Comparison of ENCODE assay signal across 6 cellular contexts in the genomic region with DNA sequence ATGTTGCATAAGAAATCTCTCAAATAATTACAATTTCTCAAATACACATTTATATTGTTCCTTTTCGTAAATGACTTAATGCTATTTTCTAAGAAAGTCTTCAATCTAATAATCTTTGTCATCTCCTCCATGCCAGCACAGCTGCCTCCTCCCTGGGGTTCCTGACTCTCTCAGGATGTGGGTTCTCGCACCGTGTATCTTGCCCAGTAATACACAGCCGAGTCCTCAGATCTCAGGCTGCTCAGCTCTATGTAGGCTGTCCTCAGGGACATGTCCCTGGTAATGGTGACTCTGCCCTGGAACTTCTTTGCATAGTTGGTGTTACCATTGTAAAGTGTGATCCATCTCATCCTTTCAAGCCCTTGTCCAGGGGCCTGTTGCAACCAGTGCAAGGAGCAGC.
DNase-seq lines count a peak whose midpoint lies in the region; ATAC-seq and TF ChIP-seq lines count a peak whose summit lies in the region.
"Not testable (repeated sequence)": the region's sequence is repeated elsewhere in the genome, so short reads cannot be mapped to it uniquely, and the experiment has no call there.

No MANE protein-coding gene starts in this region.

- not testable (repeated sequence) for H3K9me3 ChIP-seq in DND-41 (ENCODE audit: insufficient read depth, low read length, severe bottlenecking); naive thymus-derived CD4-positive, alpha-beta T cell (ENCODE audit: control insufficient read depth in 2 of 3, low read length in 3 of 3)

- not testable (repeated sequence) for H3K4me3 ChIP-seq in DND-41 (ENCODE audit: low read depth in 1 of 2, low read length in 2 of 2); naive thymus-derived CD4-positive, alpha-beta T cell (ENCODE audit: low read length)

- peaks cover 60% of the 10 kb centered on the region for H3K4me1 ChIP-seq in DND-41 (ENCODE audit: insufficient read depth, low read length)
- H3K4me1 ChIP-seq in naive thymus-derived CD4-positive, alpha-beta T cell (ENCODE audit: control insufficient read depth in 2 of 2, insufficient read depth in 2 of 2, low read length in 2 of 2): not testable (repeated sequence)

- POLR2A ChIA-PET in T-cell (lab: Charles Lee); activated CD8-positive, alpha-beta T cell treated with anti-CD3 and anti-CD28 coated beads for 36 hours (lab: Charles Lee); activated naive CD8-positive, alpha-beta T cell treated with anti-CD3 and anti-CD28 coated beads, Interleukin-2, amount 10 ng/mL, durations not matched to agents 7 days and 5 days (lab: Charles Lee); naive thymus-derived CD4-positive, alpha-beta T cell (lab: Charles Lee): not testable (repeated sequence)

- not testable (repeated sequence) for H3K27ac Mint-ChIP-seq in T-cell; activated naive CD8-positive, alpha-beta T cell treated with anti-CD3 and anti-CD28 coated beads, Interleukin-2, amount 10 ng/mL, durations not matched to agents 7 days and 5 days; natural killer cell treated with Interleukin-12 subunit alpha and Interleukin-12 subunit beta and Interleukin-15 and Interleukin-18, amount 100 ng/mL, for 72 hours
- H3K27ac Mint-ChIP-seq in activated CD8-positive, alpha-beta T cell treated with anti-CD3 and anti-CD28 coated beads for 36 hours: peak overlapping the region; percentile 38
- peak overlapping the region in 2 of 9 donors; percentile 56 to 75 for H3K27ac Mint-ChIP-seq in naive thymus-derived CD4-positive, alpha-beta T cell

- not testable (repeated sequence) for H3K4me2 ChIP-seq in DND-41 (ENCODE audit: insufficient read depth, low read length)

- not testable (repeated sequence) for H3K79me2 ChIP-seq in DND-41 (ENCODE audit: insufficient read depth, low read length)

- not testable (repeated sequence) for H3K9me3 Mint-ChIP-seq in T-cell; activated CD8-positive, alpha-beta T cell treated with anti-CD3 and anti-CD28 coated beads for 36 hours; activated naive CD8-positive, alpha-beta T cell treated with anti-CD3 and anti-CD28 coated beads, Interleukin-2, amount 10 ng/mL, durations not matched to agents 7 days and 5 days; naive thymus-derived CD4-positive, alpha-beta T cell; natural killer cell treated with Interleukin-12 subunit alpha and Interleukin-12 subunit beta and Interleukin-15 and Interleukin-18, amount 100 ng/mL, for 72 hours

- not testable (repeated sequence) for TF ChIP-seq CTCF in DND-41 (IDR thresholded peaks at IDR 0.05; ENCODE audit: borderline replicate concordance, extremely low read depth, low read length, poor library complexity, severe bottlenecking); activated CD8-positive, alpha-beta T cell treated with anti-CD3 and anti-CD28 coated beads for 36 hours (IDR thresholded peaks at IDR 0.05)

- H2AFZ ChIP-seq in DND-41 (ENCODE audit: low read depth, low read length): not testable (repeated sequence)

- DNase-seq in DND-41: peak; percentile 39
- not testable (repeated sequence) for DNase-seq in T-cell; activated CD8-positive, alpha-beta T cell treated with anti-CD3 and anti-CD28 coated beads for 36 hours; activated naive CD8-positive, alpha-beta T cell treated with anti-CD3 and anti-CD28 coated beads, Interleukin-2, amount 10 ng/mL, durations not matched to agents 7 days and 5 days; naive thymus-derived CD4-positive, alpha-beta T cell; natural killer cell treated with Interleukin-12 subunit alpha and Interleukin-12 subunit beta and Interleukin-15 and Interleukin-18, amount 100 ng/mL, for 72 hours (ENCODE audit: low spot score)

- not testable (repeated sequence) for H3K27me3 Mint-ChIP-seq in T-cell; activated CD8-positive, alpha-beta T cell treated with anti-CD3 and anti-CD28 coated beads for 36 hours; naive thymus-derived CD4-positive, alpha-beta T cell; natural killer cell treated with Interleukin-12 subunit alpha and Interleukin-12 subunit beta and Interleukin-15 and Interleukin-18, amount 100 ng/mL, for 72 hours
- H3K27me3 Mint-ChIP-seq in activated naive CD8-positive, alpha-beta T cell treated with anti-CD3 and anti-CD28 coated beads, Interleukin-2, amount 10 ng/mL, durations not matched to agents 7 days and 5 days: peaks cover 11% of the 10 kb centered on the region

- peak overlapping the region; percentile 88 for H3K27ac ChIP-seq in DND-41 (ENCODE audit: low read length)
- H3K27ac ChIP-seq in naive thymus-derived CD4-positive, alpha-beta T cell (ENCODE audit: low read depth, low read length): not testable (repeated sequence)

- H3K9ac ChIP-seq in DND-41 (ENCODE audit: low read depth, low read length): peak overlapping the region; percentile 28; the same call in 1 of the 2 replicates

- peaks cover 8 to 18% (median 18%) of the 10 kb centered on the region in 3 donors for H3K4me1 Mint-ChIP-seq in T-cell
- peaks cover 18% of the 10 kb centered on the region for H3K4me1 Mint-ChIP-seq in activated CD8-positive, alpha-beta T cell treated with anti-CD3 and anti-CD28 coated beads for 36 hours (ENCODE audit: low read depth)
- H3K4me1 Mint-ChIP-seq in activated naive CD8-positive, alpha-beta T cell treated with anti-CD3 and anti-CD28 coated beads, Interleukin-2, amount 10 ng/mL, durations not matched to agents 7 days and 5 days: not testable (repeated sequence)
- peaks cover 3 to 24% (median 14%) of the 10 kb centered on the region in 7 donors for H3K4me1 Mint-ChIP-seq in naive thymus-derived CD4-positive, alpha-beta T cell
- peaks cover 6 to 13% of the 10 kb centered on the region in 2 donors for H3K4me1 Mint-ChIP-seq in natural killer cell treated with Interleukin-12 subunit alpha and Interleukin-12 subunit beta and Interleukin-15 and Interleukin-18, amount 100 ng/mL, for 72 hours (ENCODE audit: low read depth in 2 of 2)

- intact Hi-C loops in activated CD8-positive, alpha-beta T cell treated with anti-CD3 and anti-CD28 coated beads for 36 hours (cut with micrococcal nuclease); naive thymus-derived CD4-positive, alpha-beta T cell (cut with micrococcal nuclease): not testable (repeated sequence)

- H3K27me3 ChIP-seq in DND-41 (ENCODE audit: insufficient read depth, low read length, poor library complexity); naive thymus-derived CD4-positive, alpha-beta T cell (ENCODE audit: control insufficient read depth in 2 of 2, insufficient read depth in 2 of 2, low read length in 2 of 2): not testable (repeated sequence)

- CTCF ChIA-PET in T-cell (lab: Charles Lee); activated CD8-positive, alpha-beta T cell treated with anti-CD3 and anti-CD28 coated beads for 36 hours (lab: Charles Lee); naive thymus-derived CD4-positive, alpha-beta T cell (lab: Charles Lee): not testable (repeated sequence)

- not testable (repeated sequence) for H3K36me3 Mint-ChIP-seq in T-cell; activated CD8-positive, alpha-beta T cell treated with anti-CD3 and anti-CD28 coated beads for 36 hours (ENCODE audit: low read depth); activated naive CD8-positive, alpha-beta T cell treated with anti-CD3 and anti-CD28 coated beads, Interleukin-2, amount 10 ng/mL, durations not matched to agents 7 days and 5 days; naive thymus-derived CD4-positive, alpha-beta T cell; natural killer cell treated with Interleukin-12 subunit alpha and Interleukin-12 subunit beta and Interleukin-15 and Interleukin-18, amount 100 ng/mL, for 72 hours

- not testable (repeated sequence) for H3K36me3 ChIP-seq in DND-41 (ENCODE audit: insufficient read depth, low read length); naive thymus-derived CD4-positive, alpha-beta T cell (ENCODE audit: control insufficient read depth in 2 of 3, insufficient read depth in 3 of 3, low read length in 3 of 3)

- H4K20me1 ChIP-seq in DND-41 (ENCODE audit: insufficient read depth, low read length): not testable (repeated sequence)

- H3K4me3 Mint-ChIP-seq in T-cell; activated CD8-positive, alpha-beta T cell treated with anti-CD3 and anti-CD28 coated beads for 36 hours; activated naive CD8-positive, alpha-beta T cell treated with anti-CD3 and anti-CD28 coated beads, Interleukin-2, amount 10 ng/mL, durations not matched to agents 7 days and 5 days; natural killer cell treated with Interleukin-12 subunit alpha and Interleukin-12 subunit beta and Interleukin-15 and Interleukin-18, amount 100 ng/mL, for 72 hours: not testable (repeated sequence)
- peak overlapping the region in 6 of 10 donors; percentile 7 to 53 (median 32) for H3K4me3 Mint-ChIP-seq in naive thymus-derived CD4-positive, alpha-beta T cell

- ATAC-seq in DND-41 (ENCODE audit: insufficient read depth, low read depth) (peak; percentile 56), T-cell (replicated peaks in 1 of 4) (peak; percentile 55 to 72 (median 65))
- ATAC-seq in activated CD8-positive, alpha-beta T cell treated with anti-CD3 and anti-CD28 coated beads for 36 hours: peak; percentile 41
- peak; percentile 46 for ATAC-seq in activated naive CD8-positive, alpha-beta T cell treated with anti-CD3 and anti-CD28 coated beads, Interleukin-2, amount 10 ng/mL, durations not matched to agents 7 days and 5 days (ENCODE audit: low read depth)
- peak; percentile 54 for ATAC-seq in naive thymus-derived CD4-positive, alpha-beta T cell
- peak; percentile 36 to 66 for ATAC-seq in natural killer cell treated with Interleukin-12 subunit alpha and Interleukin-12 subunit beta and Interleukin-15 and Interleukin-18, amount 100 ng/mL, for 72 hours
